Comparison of ENCODE assay signal across 12 cellular contexts in genomic region chr1:59139396-59139795, GRCh38.
DNase-seq lines count a peak whose midpoint lies in the region; ATAC-seq and TF ChIP-seq lines count a peak whose summit lies in the region.
"Had no signal": no experiment of that assay in that cellular context is flagged by ENCODE, and none has a peak within 500 bp of the region (broad histone marks: within the 10 kb centered on the region; RNA-seq: fewer than 3 reads in every experiment).

No MANE protein-coding gene starts in this region.

- H3K36me3 Mint-ChIP-seq in activated naive CD8-positive, alpha-beta T cell treated with anti-CD3 and anti-CD28 coated beads, Interleukin-2, amount 50 U/mL, for 24 hours (ENCODE audit: low read depth) = no peaks in the 10 kb centered on the region
- H3K36me3 Mint-ChIP-seq in activated naive CD8-positive, alpha-beta T cell treated with anti-CD3 and anti-CD28 coated beads for 36 hours = no peaks in the 10 kb centered on the region

- TF ChIP-seq CTCF in right atrium auricular region (IDR thresholded peaks at IDR 0.05) (no peak), upper lobe of right lung (IDR thresholded peaks at IDR 0.05) (no peak)

- ATAC-seq in activated naive CD8-positive, alpha-beta T cell treated with anti-CD3 and anti-CD28 coated beads, Interleukin-2, amount 50 U/mL, for 24 hours = peak; percentile 89
- peak; percentile 22 for ATAC-seq in upper lobe of right lung

- intact Hi-C loops in upper lobe of right lung (cut with DNase I) = no loop called here

- H3K27ac Mint-ChIP-seq in activated naive CD8-positive, alpha-beta T cell treated with anti-CD3 and anti-CD28 coated beads, Interleukin-2, amount 50 U/mL, for 24 hours = no peak overlapping the region
- H3K27ac Mint-ChIP-seq in activated naive CD8-positive, alpha-beta T cell treated with anti-CD3 and anti-CD28 coated beads for 36 hours = no peak overlapping the region

- H3K9me3 Mint-ChIP-seq in activated naive CD8-positive, alpha-beta T cell treated with anti-CD3 and anti-CD28 coated beads, Interleukin-2, amount 50 U/mL, for 24 hours = no peaks in the 10 kb centered on the region
- H3K9me3 Mint-ChIP-seq in activated naive CD8-positive, alpha-beta T cell treated with anti-CD3 and anti-CD28 coated beads for 36 hours = no peaks in the 10 kb centered on the region

- DNase-seq in activated naive CD8-positive, alpha-beta T cell treated with anti-CD3 and anti-CD28 coated beads, Interleukin-2, amount 50 U/mL, for 24 hours = peak; percentile 9
- no peak for DNase-seq in activated naive CD8-positive, alpha-beta T cell treated with anti-CD3 and anti-CD28 coated beads for 36 hours
- peak; percentile 9 for DNase-seq in SW480 (ENCODE audit: low spot score)
- DNase-seq in right atrium auricular region (ENCODE audit: low spot score) = no peak
- DNase-seq in upper lobe of right lung = no peak
- DNase-seq in C1 segment of cervical spinal cord (lab: John Stamatoyannopoulos, UW) = no peak
- no peak for DNase-seq in hypothalamus (lab: John Stamatoyannopoulos, UW)
- no peak for DNase-seq in NCI-H1417 treated with DMSO at 0.1 percent for 48 hours (lab: John Stamatoyannopoulos, UW)
- DNase-seq: amygdala; effector memory CD4-positive, alpha-beta T cell; T-helper 2 cell; tibial artery had no signal

- H3K27ac ChIP-seq in right atrium auricular region (peak overlapping the region; percentile 38 to 56), upper lobe of right lung (no peak overlapping the region)

- H3K9me3 ChIP-seq in right atrium auricular region (no peaks in the 10 kb centered on the region), upper lobe of right lung (no peaks in the 10 kb centered on the region)
- H3K9me3 ChIP-seq: tibial artery had no signal

- H3K27me3 Mint-ChIP-seq in activated naive CD8-positive, alpha-beta T cell treated with anti-CD3 and anti-CD28 coated beads, Interleukin-2, amount 50 U/mL, for 24 hours = no peaks in the 10 kb centered on the region
- no peaks in the 10 kb centered on the region for H3K27me3 Mint-ChIP-seq in activated naive CD8-positive, alpha-beta T cell treated with anti-CD3 and anti-CD28 coated beads for 36 hours

- peaks cover 34% of the 10 kb centered on the region for H3K4me1 Mint-ChIP-seq in activated naive CD8-positive, alpha-beta T cell treated with anti-CD3 and anti-CD28 coated beads, Interleukin-2, amount 50 U/mL, for 24 hours
- H3K4me1 Mint-ChIP-seq in activated naive CD8-positive, alpha-beta T cell treated with anti-CD3 and anti-CD28 coated beads for 36 hours = peaks cover 12% of the 10 kb centered on the region

- H3K36me3 ChIP-seq in right atrium auricular region (no peaks in the 10 kb centered on the region), upper lobe of right lung (no peaks in the 10 kb centered on the region)
- H3K36me3 ChIP-seq: tibial artery had no signal

- H3K4me1 ChIP-seq in right atrium auricular region (peaks cover 0 to 67% of the 10 kb centered on the region in 2 donors), upper lobe of right lung (peaks cover 27% of the 10 kb centered on the region)

- H3K4me3 ChIP-seq in right atrium auricular region (no peak overlapping the region), upper lobe of right lung (no peak overlapping the region)
- H3K4me3 ChIP-seq: tibial artery had no signal

- no peak overlapping the region for H3K4me3 Mint-ChIP-seq in activated naive CD8-positive, alpha-beta T cell treated with anti-CD3 and anti-CD28 coated beads, Interleukin-2, amount 50 U/mL, for 24 hours
- no peak overlapping the region for H3K4me3 Mint-ChIP-seq in activated naive CD8-positive, alpha-beta T cell treated with anti-CD3 and anti-CD28 coated beads for 36 hours

- H3K27me3 ChIP-seq in right atrium auricular region = no peaks in the 10 kb centered on the region
- no peaks in the 10 kb centered on the region for H3K27me3 ChIP-seq in upper lobe of right lung
- H3K27me3 ChIP-seq: tibial artery had no signal

Comparison
In these comparisons a context has a peak if more than half of its experiments do, and no peak if none do; other contexts are left out.
1. DNase-seq: peak in activated naive CD8-positive, alpha-beta T cell treated with anti-CD3 and anti-CD28 coated beads, Interleukin-2, amount 50 U/mL, for 24 hours (single experiment) and SW480 (single experiment); none in activated naive CD8-positive, alpha-beta T cell treated with anti-CD3 and anti-CD28 coated beads for 36 hours (single experiment), right atrium auricular region (single experiment), upper lobe of right lung (single experiment), C1 segment of cervical spinal cord (0 of 14), hypothalamus (0 of 51) and NCI-H1417 treated with DMSO at 0.1 percent for 48 hours (single experiment).